Comparison of ENCODE assay signal across 10 cellular contexts in genomic region chr22:31952094-31952401, GRCh38. TPM values are rescaled to one million over a fixed set of nuclear protein-coding genes. Genes with fewer than 3 reads are reported as not detected.
DNase-seq lines count a peak whose midpoint lies in the region; ATAC-seq, FAIRE-seq and TF ChIP-seq lines count a peak whose summit lies in the region.
"Had no signal": no experiment of that assay in that cellular context is flagged by ENCODE, and none has a peak within 500 bp of the region (broad histone marks: within the 10 kb centered on the region; RNA-seq: fewer than 3 reads in every experiment).

No MANE protein-coding gene starts in this region.

- peak overlapping the region; percentile 84 for H3K27ac Mint-ChIP-seq in activated CD4-positive, alpha-beta T cell treated with anti-CD3 and anti-CD28 coated beads, Interleukin-2, amount 10 ng/mL, durations not matched to agents 24 days and 14 days
- peak overlapping the region; percentile 63 for H3K27ac Mint-ChIP-seq in activated naive CD8-positive, alpha-beta T cell treated with anti-CD3 and anti-CD28 coated beads for 36 hours
- H3K27ac Mint-ChIP-seq: activated naive CD4-positive, alpha-beta T cell treated with anti-CD3 and anti-CD28 coated beads, Interleukin-2, amount 10 ng/mL, durations not matched to agents 7 days and 5 days had no signal

- peaks cover 0 to 59% of the 10 kb centered on the region in 2 donors for H3K4me1 ChIP-seq in right atrium auricular region
- peaks cover 0 to 87% (median 63%) of the 10 kb centered on the region in 4 donors for H3K4me1 ChIP-seq in tibial artery
- peaks cover 3 to 10% of the 10 kb centered on the region in 2 donors for H3K4me1 ChIP-seq in small intestine (ENCODE audit: control insufficient read depth in 2 of 2, insufficient read depth in 1 of 2, low read depth in 1 of 2, low read length in 1 of 2)

- no peak for FAIRE-seq in small intestine (lab: Jason Lieb, UNC)

- H3K9me3 ChIP-seq in right atrium auricular region = no peaks in the 10 kb centered on the region
- H3K9me3 ChIP-seq in tibial artery = no peaks in the 10 kb centered on the region
- H3K9me3 ChIP-seq in small intestine (ENCODE audit: control insufficient read depth, low read depth) = no peaks in the 10 kb centered on the region

- peaks cover 63% of the 10 kb centered on the region for H3K36me3 Mint-ChIP-seq in activated CD4-positive, alpha-beta T cell treated with anti-CD3 and anti-CD28 coated beads, Interleukin-2, amount 10 ng/mL, durations not matched to agents 24 days and 14 days (ENCODE audit: low read depth)
- H3K36me3 Mint-ChIP-seq in activated naive CD8-positive, alpha-beta T cell treated with anti-CD3 and anti-CD28 coated beads for 36 hours = peaks cover 61% of the 10 kb centered on the region

- H3K36me3 ChIP-seq in right atrium auricular region (peaks cover 22% of the 10 kb centered on the region), tibial artery (peaks cover 12 to 17% (median 12%) of the 10 kb centered on the region in 3 donors), small intestine (ENCODE audit: control insufficient read depth in 2 of 2, insufficient read depth in 2 of 2, low read length in 2 of 2) (peaks cover 8 to 9% of the 10 kb centered on the region in 2 donors)

- H3K27me3 Mint-ChIP-seq in activated CD4-positive, alpha-beta T cell treated with anti-CD3 and anti-CD28 coated beads, Interleukin-2, amount 10 ng/mL, durations not matched to agents 24 days and 14 days = no peaks in the 10 kb centered on the region
- H3K27me3 Mint-ChIP-seq in activated naive CD8-positive, alpha-beta T cell treated with anti-CD3 and anti-CD28 coated beads for 36 hours = no peaks in the 10 kb centered on the region
- H3K27me3 Mint-ChIP-seq: activated naive CD4-positive, alpha-beta T cell treated with anti-CD3 and anti-CD28 coated beads, Interleukin-2, amount 10 ng/mL, durations not matched to agents 7 days and 5 days had no signal

- intact Hi-C loops in activated CD4-positive, alpha-beta T cell treated with anti-CD3 and anti-CD28 coated beads, Interleukin-2, amount 10 ng/mL, durations not matched to agents 24 days and 14 days (cut with micrococcal nuclease) = no loop called here
- intact Hi-C loops in tibial artery (cut with DNase I; ENCODE audit: low total_unique reads) = no loop called here

- WGBS in small intestine, 3 donors = 76 to 92% (median 82%) methylated on average over 2 of the region's 2 CpGs

- peaks cover 67% of the 10 kb centered on the region for H3K4me1 Mint-ChIP-seq in activated CD4-positive, alpha-beta T cell treated with anti-CD3 and anti-CD28 coated beads, Interleukin-2, amount 10 ng/mL, durations not matched to agents 24 days and 14 days
- H3K4me1 Mint-ChIP-seq in activated naive CD8-positive, alpha-beta T cell treated with anti-CD3 and anti-CD28 coated beads for 36 hours = peaks cover 70% of the 10 kb centered on the region

- TF ChIP-seq CTCF in right atrium auricular region (IDR thresholded peaks at IDR 0.05) (no peak), tibial artery (IDR thresholded peaks at IDR 0.05) (no peak)

- peak overlapping the region; percentile 70 to 73 for H3K27ac ChIP-seq in right atrium auricular region
- peak overlapping the region; percentile 81 to 99 for H3K27ac ChIP-seq in tibial artery
- H3K27ac ChIP-seq in small intestine (ENCODE audit: low read depth in 1 of 2, low read length in 1 of 2) = peak overlapping the region in 1 of 2 donors; percentile 61

- no peaks in the 10 kb centered on the region for H3K9me3 Mint-ChIP-seq in activated CD4-positive, alpha-beta T cell treated with anti-CD3 and anti-CD28 coated beads, Interleukin-2, amount 10 ng/mL, durations not matched to agents 24 days and 14 days
- H3K9me3 Mint-ChIP-seq in activated naive CD8-positive, alpha-beta T cell treated with anti-CD3 and anti-CD28 coated beads for 36 hours = no peaks in the 10 kb centered on the region
- H3K9me3 Mint-ChIP-seq: activated naive CD4-positive, alpha-beta T cell treated with anti-CD3 and anti-CD28 coated beads, Interleukin-2, amount 10 ng/mL, durations not matched to agents 7 days and 5 days had no signal

- H3K4me3 ChIP-seq in right atrium auricular region (no peak overlapping the region), tibial artery (no peak overlapping the region), small intestine (ENCODE audit: low read depth in 1 of 2, low read length in 2 of 2) (no peak overlapping the region)

- no peak for DNase-seq in activated CD4-positive, alpha-beta T cell treated with anti-CD3 and anti-CD28 coated beads, Interleukin-2, amount 10 ng/mL, durations not matched to agents 24 days and 14 days
- DNase-seq in activated CD4-positive, alpha-beta T cell treated with anti-CD3 and anti-CD28 coated beads for 48 hours = no peak
- DNase-seq in activated naive CD8-positive, alpha-beta T cell treated with anti-CD3 and anti-CD28 coated beads for 36 hours = no peak
- DNase-seq in right atrium auricular region (ENCODE audit: low spot score) = no peak
- no peak for DNase-seq in tibial artery
- no peak for DNase-seq in small intestine
- DNase-seq: activated naive CD4-positive, alpha-beta T cell treated with anti-CD3 and anti-CD28 coated beads, Interleukin-2, amount 10 ng/mL, durations not matched to agents 7 days and 5 days; NCI-H1092 had no signal

- H3K4me3 Mint-ChIP-seq in activated CD4-positive, alpha-beta T cell treated with anti-CD3 and anti-CD28 coated beads, Interleukin-2, amount 10 ng/mL, durations not matched to agents 24 days and 14 days = no peak overlapping the region
- no peak overlapping the region for H3K4me3 Mint-ChIP-seq in activated naive CD8-positive, alpha-beta T cell treated with anti-CD3 and anti-CD28 coated beads for 36 hours
- H3K4me3 Mint-ChIP-seq: activated naive CD4-positive, alpha-beta T cell treated with anti-CD3 and anti-CD28 coated beads, Interleukin-2, amount 10 ng/mL, durations not matched to agents 7 days and 5 days had no signal

- no peak for ATAC-seq in GM21529 (IDR thresholded peaks at IDR 0.05; ENCODE audit: unreplicated experiment)
- ATAC-seq in HG03097 (IDR thresholded peaks at IDR 0.05; ENCODE audit: low FRiP score, unreplicated experiment) = no peak

- H3K27me3 ChIP-seq in right atrium auricular region (no peaks in the 10 kb centered on the region), tibial artery (no peaks in the 10 kb centered on the region), small intestine (ENCODE audit: control insufficient read depth in 2 of 2, insufficient read depth in 2 of 2, low read length in 2 of 2) (no peaks in the 10 kb centered on the region)

RNA-seq across cellular contexts. Expression of gene YWHAH, which starts 7.7 kb away (rescaled TPM):
- total RNA-seq in activated CD4-positive, alpha-beta T cell treated with anti-CD3 and anti-CD28 coated beads, Interleukin-2, amount 10 ng/mL, durations not matched to agents 24 days and 14 days = 138 and 141 TPM in 2 replicates
- 100 to 1,000 TPM; 173 to 177 TPM for total RNA-seq in activated naive CD8-positive, alpha-beta T cell treated with anti-CD3 and anti-CD28 coated beads for 36 hours
- total RNA-seq in right atrium auricular region = 10 to 100 TPM; 47.9 to 92.0 TPM
- 10 to 100 TPM; 81.0 to 99.1 (median 98.6) TPM for polyA plus RNA-seq in small intestine
